In genomic region chr22:25972397-25972796, GRCh38 we compare ENCODE assay signal across 18 cellular contexts.
DNase-seq lines count a peak whose midpoint lies in the region; ATAC-seq and TF ChIP-seq lines count a peak whose summit lies in the region.
"Had no signal": no experiment of that assay in that cellular context is flagged by ENCODE, and none has a peak within 500 bp of the region (broad histone marks: within the 10 kb centered on the region; RNA-seq: fewer than 3 reads in every experiment).

No MANE protein-coding gene starts in this region.

- CTCF ChIA-PET in PC-3 (lab: Charles Lee) = no interaction called here

- no peak for ATAC-seq in PC-3
- ATAC-seq in HG03045 (IDR thresholded peaks at IDR 0.05; ENCODE audit: unreplicated experiment) = no peak
- ATAC-seq: A549, HCT116 had no signal

- H4K20me1 ChIP-seq in BLaER1 treated with 17β-estradiol and CSF1 and Interleukin-3, amounts not matched to agents 10 nM and 100 nM = no peaks in the 10 kb centered on the region
- no peaks in the 10 kb centered on the region for H4K20me1 ChIP-seq in PC-3 (ENCODE audit: low read length)

- H3K9ac ChIP-seq in BLaER1 treated with 17β-estradiol and CSF1 and Interleukin-3, amounts not matched to agents 10 nM and 100 nM = no peak overlapping the region
- H3K9ac ChIP-seq in HUES48 (ENCODE audit: low read depth, low read length) (no peak overlapping the region), endodermal cell (ENCODE audit: extremely low read depth, low read length, poor library complexity, severe bottlenecking) (no peak overlapping the region), PC-3 (ENCODE audit: low read length) (no peak overlapping the region)

- H2AFZ ChIP-seq in PC-3 (ENCODE audit: low read length) = no peak overlapping the region

- peak overlapping the region in 8 of 11 experiments; percentile 17 to 86 (median 74); a peak in 13 of 22 replicates for H3K4me2 ChIP-seq in BLaER1 treated with 17β-estradiol and CSF1 and Interleukin-3, amounts not matched to agents 10 nM and 100 nM
- no peak overlapping the region for H3K4me2 ChIP-seq in PC-3 (ENCODE audit: low read length)
- H3K4me2 ChIP-seq: A549 had no signal

- H3K27me3 Mint-ChIP-seq in endodermal cell (ENCODE audit: insufficient read depth) = no peaks in the 10 kb centered on the region

- no peak overlapping the region for H3K4me3 Mint-ChIP-seq in endodermal cell
- H3K4me3 Mint-ChIP-seq: CD14-positive monocyte; CD4-positive, alpha-beta T cell; CD8-positive, alpha-beta memory T cell had no signal

- no TSS peak for BruUV-seq in PC-3 (replicated peaks; lab: Mats Ljungman, UMichigan)

- WGBS in endodermal cell (ENCODE audit: insufficient coverage in 1 of 2, insufficient read length in 1 of 2), 2 experiments = 79 to 80% methylated on average over 8 of the region's 9 CpGs

- no peaks in the 10 kb centered on the region for H3K79me2 ChIP-seq in PC-3 (ENCODE audit: low read length)

- H3K36me3 Mint-ChIP-seq in endodermal cell (ENCODE audit: low read depth) = no peaks in the 10 kb centered on the region
- H3K36me3 Mint-ChIP-seq: CD14-positive monocyte; CD8-positive, alpha-beta memory T cell had no signal

- peaks cover 16 to 68% (median 61%) of the 10 kb centered on the region in 10 experiments for H3K4me1 ChIP-seq in BLaER1 treated with 17β-estradiol and CSF1 and Interleukin-3, amounts not matched to agents 10 nM and 100 nM
- H3K4me1 ChIP-seq in HUES48 (ENCODE audit: control insufficient read depth, insufficient read depth, low read length) = peaks cover 26% of the 10 kb centered on the region
- peaks cover 9% of the 10 kb centered on the region for H3K4me1 ChIP-seq in endodermal cell (ENCODE audit: control insufficient read depth, insufficient read depth, low read length)
- H3K4me1 ChIP-seq in PC-3 (ENCODE audit: insufficient read depth, low read length) = no peaks in the 10 kb centered on the region
- H3K4me1 ChIP-seq: A549 had no signal

- no peaks in the 10 kb centered on the region for H3K27me3 ChIP-seq in BLaER1 treated with 17β-estradiol and CSF1 and Interleukin-3, amounts not matched to agents 10 nM and 100 nM
- no peaks in the 10 kb centered on the region for H3K27me3 ChIP-seq in HUES48 (ENCODE audit: control insufficient read depth, insufficient read depth, low read length)
- H3K27me3 ChIP-seq in endodermal cell (ENCODE audit: control insufficient read depth, insufficient read depth, low read length, poor library complexity, severe bottlenecking) = no peaks in the 10 kb centered on the region
- no peaks in the 10 kb centered on the region for H3K27me3 ChIP-seq in PC-3 (ENCODE audit: low read length)

- H3F3A ChIP-seq in PC-3 (ENCODE audit: low read length, unreplicated experiment) = no peaks in the 10 kb centered on the region

- no peak for TF ChIP-seq CTCF in endodermal cell (conservative IDR thresholded peaks at IDR 0.05)
- TF ChIP-seq CTCF in PC-3 (conservative IDR thresholded peaks at IDR 0.05; ENCODE audit: low read depth, low read length) = no peak

- H3K9me3 ChIP-seq in BLaER1 treated with 17β-estradiol and CSF1 and Interleukin-3, amounts not matched to agents 10 nM and 100 nM (replicated peaks in 1 of 11) = peaks cover 0 to 13% (median 5%) of the 10 kb centered on the region in 11 experiments; a peak in 5 of 22 replicates
- H3K9me3 ChIP-seq in HUES48 (ENCODE audit: control insufficient read depth, insufficient read depth, low read length) (no peaks in the 10 kb centered on the region), endodermal cell (ENCODE audit: control insufficient read depth, low read length) (no peaks in the 10 kb centered on the region), PC-3 (ENCODE audit: low read length) (no peaks in the 10 kb centered on the region)
- H3K9me3 ChIP-seq: A549 had no signal

- no peak overlapping the region for H3K4me3 ChIP-seq in BLaER1 treated with 17β-estradiol and CSF1 and Interleukin-3, amounts not matched to agents 10 nM and 100 nM
- H3K4me3 ChIP-seq in HUES48 (ENCODE audit: low read depth, low read length) = no peak overlapping the region
- H3K4me3 ChIP-seq in endodermal cell (ENCODE audit: low read length) = no peak overlapping the region
- no peak overlapping the region for H3K4me3 ChIP-seq in PC-3 (ENCODE audit: low read length)
- H3K4me3 ChIP-seq: A549 had no signal

- peak; percentile 71 for DNase-seq in endodermal cell
- no peak for DNase-seq in stimulated activated CD4-positive, alpha-beta T cell treated with anti-CD3 and anti-CD28 coated beads, Interleukin-4, amount 100 ng/mL, for 1 hour
- DNase-seq in PC-3 = no peak
- DNase-seq in NCI-H2029 treated with DMSO at 0.1 percent for 48 hours (lab: John Stamatoyannopoulos, UW) = no peak
- DNase-seq: 8988T; ACHN; CD4-positive, alpha-beta T cell; CD8-positive, alpha-beta memory T cell; DMS 273 treated with DMSO at 0.1 percent for 48 hours; DMS79; GF-D8; H7 had no signal

- H3K9me3 Mint-ChIP-seq in endodermal cell = no peaks in the 10 kb centered on the region
- H3K9me3 Mint-ChIP-seq: CD4-positive, alpha-beta T cell had no signal

- POLR2A ChIA-PET in PC-3 (lab: Charles Lee; ENCODE audit: unreplicated experiment) = no interaction called here

- H3K4me1 Mint-ChIP-seq in endodermal cell = peaks cover 7% of the 10 kb centered on the region
- H3K4me1 Mint-ChIP-seq: CD14-positive monocyte; CD8-positive, alpha-beta memory T cell had no signal

- no peaks in the 10 kb centered on the region for H3K36me3 ChIP-seq in BLaER1 treated with 17β-estradiol and CSF1 and Interleukin-3, amounts not matched to agents 10 nM and 100 nM
- H3K36me3 ChIP-seq in HUES48 (ENCODE audit: control insufficient read depth, insufficient read depth, low read length) = no peaks in the 10 kb centered on the region
- no peaks in the 10 kb centered on the region for H3K36me3 ChIP-seq in endodermal cell (ENCODE audit: control insufficient read depth, insufficient read depth, low read length)
- no peaks in the 10 kb centered on the region for H3K36me3 ChIP-seq in PC-3 (ENCODE audit: low read depth, low read length)

- no peak overlapping the region for H3K27ac Mint-ChIP-seq in endodermal cell
- H3K27ac Mint-ChIP-seq: CD14-positive monocyte; CD4-positive, alpha-beta T cell had no signal

- no peak overlapping the region for H3K27ac ChIP-seq in BLaER1 treated with 17β-estradiol and CSF1 and Interleukin-3, amounts not matched to agents 10 nM and 100 nM
- H3K27ac ChIP-seq in HUES48 (ENCODE audit: low read depth, low read length) (peak overlapping the region; percentile 93), endodermal cell (ENCODE audit: low read depth, low read length) (no peak overlapping the region), PC-3 (ENCODE audit: low read length) (no peak overlapping the region)
- H3K27ac ChIP-seq: A549 had no signal

- H3K9me2 ChIP-seq in PC-3 (replicated peaks; ENCODE audit: low read length) = no peaks in the 10 kb centered on the region

- intact Hi-C loops in PC-3 (cut with micrococcal nuclease) = no loop called here
